Comparison of ENCODE assay signal across 1 cellular context in genomic region chr9:121839726-121840500, GRCh38.
TF ChIP-seq lines count a peak whose summit lies in the region.

No MANE protein-coding gene starts in this region.

TF ChIP-seq in GM12878, 131 proteins besides CTCF, POLR2A, EP300 and RAD21 (continued from another document and continues in another):
- TF ChIP-seq ZNF687 (IDR thresholded peaks at IDR 0.05) (no peak), STAT1 (conservative IDR thresholded peaks at IDR 0.05) (no peak), EZH2 (IDR thresholded peaks at IDR 0.05; ENCODE audit: borderline replicate concordance, control insufficient read depth, low read depth, low read length) (no peak), SIN3A (IDR thresholded peaks at IDR 0.05; ENCODE audit: low read depth, low read length) (no peak), CHD2 (IDR thresholded peaks at IDR 0.05; ENCODE audit: borderline replicate concordance, low read depth, low read length) (no peak), RCOR1 (conservative IDR thresholded peaks at IDR 0.05; ENCODE audit: low read depth, low read length) (no peak), BCLAF1 (IDR thresholded peaks at IDR 0.05) (no peak), BCL11A (IDR thresholded peaks at IDR 0.05; ENCODE audit: low read depth, low read length) (no peak), SMAD1 (IDR thresholded peaks at IDR 0.05; ENCODE audit: low read depth, partially characterized antibody) (no peak), PAX5 (IDR thresholded peaks at IDR 0.05; ENCODE audit: borderline replicate concordance, low read depth, low read length) (peak; percentile 23; the same call in 1 of the 2 replicates), FOS (IDR thresholded peaks at IDR 0.05; ENCODE audit: borderline replicate concordance, extremely low read depth, insufficient read length) (no peak), IKZF1 (conservative IDR thresholded peaks at IDR 0.05) (no peak), YBX1 (IDR thresholded peaks at IDR 0.05) (no peak), SREBF1 (IDR thresholded peaks at IDR 0.05; ENCODE audit: low read length) (no peak), ATF3 (IDR thresholded peaks at IDR 0.05; ENCODE audit: borderline replicate concordance, extremely low read depth, low read depth, low read length) (no peak), MEF2A (IDR thresholded peaks at IDR 0.05; ENCODE audit: insufficient read depth, low read depth, low read length) (peak; percentile 95), EED (IDR thresholded peaks at IDR 0.05; ENCODE audit: low read depth) (no peak), JUND (IDR thresholded peaks at IDR 0.05; ENCODE audit: low read depth, low read length) (no peak), POU2F2 (IDR thresholded peaks at IDR 0.05; ENCODE audit: borderline replicate concordance, low read depth, low read length) (peak; percentile 49; the same call in 1 of the 3 replicates), ZNF217 (IDR thresholded peaks at IDR 0.05) (peak; percentile 63; the same call in 1 of the 2 replicates), POLR2AphosphoS2 (IDR thresholded peaks at IDR 0.05; ENCODE audit: low read depth, low read length) (no peak), SUZ12 (IDR thresholded peaks at IDR 0.05; ENCODE audit: unreplicated experiment) (no peak), IRF5 (IDR thresholded peaks at IDR 0.05; ENCODE audit: borderline replicate concordance) (no peak), SMAD5 (IDR thresholded peaks at IDR 0.05; ENCODE audit: low read depth) (no peak), IRF3 (IDR thresholded peaks at IDR 0.05) (no peak), CUX1 (IDR thresholded peaks at IDR 0.05; ENCODE audit: insufficient replicate concordance, low read depth, low read length) (no peak), RAD51 (IDR thresholded peaks at IDR 0.05) (no peak), ASH2L (IDR thresholded peaks at IDR 0.05; ENCODE audit: borderline replicate concordance, low read depth) (no peak), RBBP5 (conservative IDR thresholded peaks at IDR 0.05) (no peak), SMARCA5 (IDR thresholded peaks at IDR 0.05) (no peak), NR2C2 (IDR thresholded peaks at IDR 0.05; ENCODE audit: borderline replicate concordance, control insufficient read depth, insufficient read length, low read depth) (no peak), SPI1 (IDR thresholded peaks at IDR 0.05; ENCODE audit: borderline replicate concordance, insufficient read depth, low read depth, low read length) (no peak), CHD4 (IDR thresholded peaks at IDR 0.05) (no peak), SIX5 (IDR thresholded peaks at IDR 0.05; ENCODE audit: low read depth, low read length, severe bottlenecking) (no peak), HDAC2 (IDR thresholded peaks at IDR 0.05) (no peak), ATF2 (IDR thresholded peaks at IDR 0.05; ENCODE audit: low read length) (peak; percentile 55; the same call in 1 of the 2 replicates), BHLHE40 (IDR thresholded peaks at IDR 0.05; ENCODE audit: borderline replicate concordance in 1 of 2, low read depth in 2 of 2, low read length in 1 of 2) (peak; percentile 71 to 77), ZNF384 (IDR thresholded peaks at IDR 0.05; ENCODE audit: borderline replicate concordance, low read depth, low read length) (no peak), PRDM15 (CRISPR knock-in tag; IDR thresholded peaks at IDR 0.05) (no peak)
